ENCODE assay signal across 1 cellular context in genomic region chr15:95770191-95770590, GRCh38.
TF ChIP-seq lines count a peak whose summit lies in the region.

No MANE protein-coding gene starts in this region.

TF ChIP-seq in GM23338, 12 proteins besides CTCF, POLR2A, EP300 and RAD21 (continued from another document):
- TF ChIP-seq, protein P1, sequence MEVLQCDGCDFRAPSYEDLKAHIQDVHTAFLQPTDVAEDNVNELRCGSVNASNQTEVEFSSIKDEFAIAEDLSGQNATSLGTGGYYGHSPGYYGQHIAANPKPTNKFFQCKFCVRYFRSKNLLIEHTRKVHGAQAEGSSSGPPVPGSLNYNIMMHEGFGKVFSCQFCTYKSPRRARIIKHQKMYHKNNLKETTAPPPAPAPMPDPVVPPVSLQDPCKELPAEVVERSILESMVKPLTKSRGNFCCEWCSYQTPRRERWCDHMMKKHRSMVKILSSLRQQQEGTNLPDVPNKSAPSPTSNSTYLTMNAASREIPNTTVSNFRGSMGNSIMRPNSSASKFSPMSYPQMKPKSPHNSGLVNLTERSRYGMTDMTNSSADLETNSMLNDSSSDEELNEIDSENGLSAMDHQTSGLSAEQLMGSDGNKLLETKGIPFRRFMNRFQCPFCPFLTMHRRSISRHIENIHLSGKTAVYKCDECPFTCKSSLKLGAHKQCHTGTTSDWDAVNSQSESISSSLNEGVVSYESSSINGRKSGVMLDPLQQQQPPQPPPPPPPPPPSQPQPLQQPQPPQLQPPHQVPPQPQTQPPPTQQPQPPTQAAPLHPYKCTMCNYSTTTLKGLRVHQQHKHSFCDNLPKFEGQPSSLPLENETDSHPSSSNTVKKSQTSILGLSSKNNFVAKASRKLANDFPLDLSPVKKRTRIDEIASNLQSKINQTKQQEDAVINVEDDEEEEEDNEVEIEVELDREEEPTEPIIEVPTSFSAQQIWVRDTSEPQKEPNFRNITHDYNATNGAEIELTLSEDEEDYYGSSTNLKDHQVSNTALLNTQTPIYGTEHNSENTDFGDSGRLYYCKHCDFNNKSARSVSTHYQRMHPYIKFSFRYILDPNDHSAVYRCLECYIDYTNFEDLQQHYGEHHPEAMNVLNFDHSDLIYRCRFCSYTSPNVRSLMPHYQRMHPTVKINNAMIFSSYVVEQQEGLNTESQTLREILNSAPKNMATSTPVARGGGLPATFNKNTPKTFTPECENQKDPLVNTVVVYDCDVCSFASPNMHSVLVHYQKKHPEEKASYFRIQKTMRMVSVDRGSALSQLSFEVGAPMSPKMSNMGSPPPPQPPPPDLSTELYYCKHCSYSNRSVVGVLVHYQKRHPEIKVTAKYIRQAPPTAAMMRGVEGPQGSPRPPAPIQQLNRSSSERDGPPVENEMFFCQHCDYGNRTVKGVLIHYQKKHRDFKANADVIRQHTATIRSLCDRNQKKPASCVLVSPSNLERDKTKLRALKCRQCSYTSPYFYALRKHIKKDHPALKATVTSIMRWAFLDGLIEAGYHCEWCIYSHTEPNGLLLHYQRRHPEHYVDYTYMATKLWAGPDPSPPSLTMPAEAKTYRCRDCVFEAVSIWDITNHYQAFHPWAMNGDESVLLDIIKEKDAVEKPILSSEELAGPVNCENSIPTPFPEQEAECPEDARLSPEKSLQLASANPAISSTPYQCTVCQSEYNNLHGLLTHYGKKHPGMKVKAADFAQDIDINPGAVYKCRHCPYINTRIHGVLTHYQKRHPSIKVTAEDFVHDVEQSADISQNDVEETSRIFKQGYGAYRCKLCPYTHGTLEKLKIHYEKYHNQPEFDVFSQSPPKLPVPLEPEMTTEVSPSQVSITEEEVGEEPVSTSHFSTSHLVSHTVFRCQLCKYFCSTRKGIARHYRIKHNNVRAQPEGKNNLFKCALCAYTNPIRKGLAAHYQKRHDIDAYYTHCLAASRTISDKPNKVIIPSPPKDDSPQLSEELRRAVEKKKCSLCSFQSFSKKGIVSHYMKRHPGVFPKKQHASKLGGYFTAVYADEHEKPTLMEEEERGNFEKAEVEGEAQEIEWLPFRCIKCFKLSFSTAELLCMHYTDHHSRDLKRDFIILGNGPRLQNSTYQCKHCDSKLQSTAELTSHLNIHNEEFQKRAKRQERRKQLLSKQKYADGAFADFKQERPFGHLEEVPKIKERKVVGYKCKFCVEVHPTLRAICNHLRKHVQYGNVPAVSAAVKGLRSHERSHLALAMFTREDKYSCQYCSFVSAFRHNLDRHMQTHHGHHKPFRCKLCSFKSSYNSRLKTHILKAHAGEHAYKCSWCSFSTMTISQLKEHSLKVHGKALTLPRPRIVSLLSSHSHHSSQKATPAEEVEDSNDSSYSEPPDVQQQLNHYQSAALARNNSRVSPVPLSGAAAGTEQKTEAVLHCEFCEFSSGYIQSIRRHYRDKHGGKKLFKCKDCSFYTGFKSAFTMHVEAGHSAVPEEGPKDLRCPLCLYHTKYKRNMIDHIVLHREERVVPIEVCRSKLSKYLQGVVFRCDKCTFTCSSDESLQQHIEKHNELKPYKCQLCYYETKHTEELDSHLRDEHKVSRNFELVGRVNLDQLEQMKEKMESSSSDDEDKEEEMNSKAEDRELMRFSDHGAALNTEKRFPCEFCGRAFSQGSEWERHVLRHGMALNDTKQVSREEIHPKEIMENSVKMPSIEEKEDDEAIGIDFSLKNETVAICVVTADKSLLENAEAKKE (CRISPR knock-in tag; IDR thresholded peaks at IDR 0.05): no peak
- no peak for TF ChIP-seq STAT1 (IDR thresholded peaks at IDR 0.05; ENCODE audit: unreplicated experiment)
- TF ChIP-seq EZH2 (IDR thresholded peaks at IDR 0.05; ENCODE audit: low read depth, unreplicated experiment): no peak
- no peak for TF ChIP-seq EZH2phosphoT487 (IDR thresholded peaks at IDR 0.05; ENCODE audit: unreplicated experiment)
- TF ChIP-seq ZNF331 (CRISPR knock-in tag; IDR thresholded peaks at IDR 0.05; ENCODE audit: low read depth): no peak
